ENCODE assay signal across 15 cellular contexts in the genomic region with DNA sequence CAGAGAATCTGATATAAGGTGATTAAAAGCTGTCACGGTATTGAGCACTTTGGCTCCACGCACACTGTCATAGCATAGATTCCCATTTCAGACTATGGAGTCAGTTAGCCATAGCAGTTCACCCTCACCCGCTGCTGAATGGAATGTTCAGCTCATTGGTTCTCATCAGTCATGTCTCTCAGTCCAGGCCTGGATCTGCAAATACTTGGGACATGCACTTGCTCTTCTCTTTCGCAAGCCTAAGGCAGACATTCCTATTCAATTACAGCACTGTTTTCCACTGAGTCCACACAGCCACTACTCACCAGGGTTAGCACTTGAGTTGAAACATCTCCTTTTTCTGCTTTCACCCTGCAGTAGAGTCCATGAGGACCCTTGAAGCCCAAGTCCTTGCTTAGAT. TPM values are rescaled to one million over a fixed set of nuclear protein-coding genes. Genes with fewer than 3 reads are reported as not detected.
DNase-seq lines count a peak whose midpoint lies in the region; ATAC-seq and TF ChIP-seq lines count a peak whose summit lies in the region.
"Had no signal": no experiment of that assay in that cellular context is flagged by ENCODE, and none has a peak within 500 bp of the region (broad histone marks: within the 10 kb centered on the region; RNA-seq: fewer than 3 reads in every experiment).

No MANE protein-coding gene starts in this region.

- 94% methylated on average over 4 of the region's 4 CpGs for WGBS in mammary epithelial cell (ENCODE audit: low coverage, missing lambda C conversion rate)

- DNase-seq in ACHN (peak; percentile 22), HPDE6-E6E7 (ENCODE audit: extremely low spot score) (peak; percentile 5), mammary epithelial cell (peak; percentile 70), kidney glomerular epithelial cell (lab: John Stamatoyannopoulos, UW) (peak; percentile 40), GDM1 (lab: John Stamatoyannopoulos, UW) (no peak), NCI-H1417 (lab: John Stamatoyannopoulos, UW) (no peak)
- DNase-seq: activated CD4-positive, alpha-beta T cell treated with anti-CD3 and anti-CD28 coated beads, Interleukin-2, amount 50 U/mL, for 48 hours; DND-41; NCI-H510A treated with DMSO at 0.1 percent for 48 hours; posterior cingulate gyrus; tibial artery had no signal

- H3K9me3 ChIP-seq in mammary epithelial cell (replicated peaks; ENCODE audit: insufficient read depth, low read length), result no peaks in the 10 kb centered on the region
- H3K9me3 ChIP-seq: tibial artery had no signal

- H3K36me3 ChIP-seq in mammary epithelial cell (ENCODE audit: insufficient read depth, low read length), result no peaks in the 10 kb centered on the region
- H3K36me3 ChIP-seq: cardiac muscle cell, tibial artery had no signal

- H3K4me3 ChIP-seq in mammary epithelial cell (replicated peaks in 1 of 3; ENCODE audit: insufficient read depth in 1 of 3, low read depth in 2 of 3, low read length in 3 of 3), result no peak overlapping the region
- H3K4me3 ChIP-seq: cardiac muscle cell, tibial artery had no signal

- ATAC-seq in HG02840 (IDR thresholded peaks at IDR 0.05; ENCODE audit: low FRiP score, unreplicated experiment) (no peak), GM18520 (IDR thresholded peaks at IDR 0.05; ENCODE audit: unreplicated experiment) (no peak)
- ATAC-seq: Panc1 had no signal

- H3K79me2 ChIP-seq in mammary epithelial cell (ENCODE audit: insufficient read depth, low read length), result no peaks in the 10 kb centered on the region

- intact Hi-C loops in mammary epithelial cell (cut with micrococcal nuclease), result loop anchor here (2.0 kb wide), 1 partner anchor 30 kb away; the partner anchor contains the start of gene SCML1

- in situ Hi-C loops in ACHN (cut with HindIII; ENCODE audit: low pct_ligation_motif_present, low pct_unique_long_range_greater_than_20kb, low sequenced_read_pairs) (no loop called here), mammary epithelial cell (cut with MboI; ENCODE audit: low sequenced_read_pairs in 2 of 2) (no loop called here)

- CTCF ChIA-PET in mammary epithelial cell (lab: Charles Lee; ENCODE audit: low non-redundant PET), result no interaction called here

- no peak for TF ChIP-seq CTCF in mammary epithelial cell (conservative IDR thresholded peaks at IDR 0.05 in 1 of 2, IDR thresholded peaks at IDR 0.05 in 1 of 2; ENCODE audit: extremely low read depth in 1 of 2, insufficient read depth in 1 of 2, low read depth in 1 of 2, low read length in 2 of 2)

- no peaks in the 10 kb centered on the region for H4K20me1 ChIP-seq in mammary epithelial cell (ENCODE audit: insufficient read depth, low read length)

- H3K27ac ChIP-seq in mammary epithelial cell (ENCODE audit: insufficient read depth, low read depth, low read length), result no peak overlapping the region
- H3K27ac ChIP-seq: cardiac muscle cell, tibial artery had no signal

- no peak overlapping the region for H3K9ac ChIP-seq in mammary epithelial cell (ENCODE audit: insufficient read depth, low read length)

- no peak overlapping the region for H2AFZ ChIP-seq in mammary epithelial cell (ENCODE audit: low read depth, low read length)

- dilution Hi-C loops in mammary epithelial cell (cut with HindIII; ENCODE audit: low sequenced_read_pairs), result no loop called here

- no peaks in the 10 kb centered on the region for H3K27me3 ChIP-seq in mammary epithelial cell (ENCODE audit: insufficient read depth, low read length)
- H3K27me3 ChIP-seq: cardiac muscle cell, tibial artery had no signal

- peaks cover 24% of the 10 kb centered on the region for H3K4me1 ChIP-seq in mammary epithelial cell (ENCODE audit: insufficient read depth, low read length)

- no TSS peak for BruUV-seq in mammary epithelial cell (replicated peaks; lab: Mats Ljungman, UMichigan)

- no peak overlapping the region for H3K4me2 ChIP-seq in mammary epithelial cell (ENCODE audit: insufficient read depth, low read depth, low read length)

RNA-seq across cellular contexts. Expression of gene SCML1, which starts 30.6 kb away (rescaled TPM):
- 10 to 100 TPM; 11.8 to 13.4 TPM for total RNA-seq in mammary epithelial cell
- polyA plus RNA-seq in mammary epithelial cell, result 11.9 TPM
- polyA minus RNA-seq in mammary epithelial cell, result 1.9 TPM

Comparison
In these comparisons a context has a peak if more than half of its experiments do, and no peak if none do; other contexts are left out.
1. DNase-seq: peak in ACHN (single experiment), HPDE6-E6E7 (single experiment), mammary epithelial cell (single experiment) and kidney glomerular epithelial cell (single experiment); none in GDM1 (single experiment) and NCI-H1417 (0 of 3).